9 cellular contexts compared by ENCODE assay signal in the genomic region with DNA sequence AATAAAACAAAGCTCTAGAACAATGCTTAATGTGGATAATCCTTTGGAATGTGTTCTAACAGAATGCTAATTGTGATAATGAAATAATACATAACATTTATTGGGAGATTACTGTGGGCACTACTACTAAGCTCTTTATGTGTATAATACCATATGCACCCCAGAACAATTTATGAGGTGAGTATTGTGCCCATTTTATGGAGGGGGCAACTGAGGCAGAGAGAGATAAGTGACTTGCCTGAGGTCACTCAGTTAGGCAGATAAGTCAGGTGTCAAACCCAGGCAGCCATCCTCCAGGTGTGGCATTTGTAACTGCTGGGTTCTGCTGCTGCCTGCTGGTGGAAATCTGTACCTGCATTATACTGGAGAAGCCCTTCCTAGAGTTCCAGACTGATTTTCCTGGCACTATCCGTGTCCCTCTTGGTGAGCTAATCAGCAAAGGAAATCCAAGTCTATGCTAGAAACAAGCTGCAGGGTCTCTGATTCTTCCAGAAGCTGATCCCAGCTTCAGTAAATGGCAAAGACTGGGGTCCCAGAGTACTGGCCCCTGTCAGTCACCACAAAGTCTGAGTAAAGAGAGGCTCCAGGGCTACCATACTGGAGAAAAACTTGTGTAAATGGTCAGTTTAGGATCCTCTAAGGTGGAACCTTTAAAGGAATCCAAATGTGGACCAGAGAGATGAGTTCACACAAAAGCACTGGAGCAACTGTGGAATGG. TPM values are rescaled to one million over a fixed set of nuclear protein-coding genes. Genes with fewer than 3 reads are reported as not detected.
DNase-seq lines count a peak whose midpoint lies in the region; ATAC-seq and TF ChIP-seq lines count a peak whose summit lies in the region.
"Had no signal": no experiment of that assay in that cellular context is flagged by ENCODE, and none has a peak within 500 bp of the region (broad histone marks: within the 10 kb centered on the region; RNA-seq: fewer than 3 reads in every experiment).

No MANE protein-coding gene starts in this region.

- POLR2A ChIA-PET in PC-9 (lab: Charles Lee; ENCODE audit: unreplicated experiment): no interaction called here

- peaks cover 13% of the 10 kb centered on the region; the same call in 1 of the 2 replicates for H3F3A ChIP-seq in PC-9 (ENCODE audit: insufficient read depth, low read depth)

- no peak overlapping the region for H3K27ac ChIP-seq in C4-2B
- no peak overlapping the region for H3K27ac ChIP-seq in PC-9

- H3K36me3 Mint-ChIP-seq in HFFc6 (ENCODE audit: low read depth): no peaks in the 10 kb centered on the region
- no peaks in the 10 kb centered on the region for H3K36me3 Mint-ChIP-seq in natural killer cell treated with Interleukin-12 subunit alpha and Interleukin-12 subunit beta and Interleukin-15 and Interleukin-18, amount 100 ng/mL, for 72 hours

- peaks cover 16% of the 10 kb centered on the region; the same call in 1 of the 2 replicates for H3K9me3 Mint-ChIP-seq in HFFc6
- no peaks in the 10 kb centered on the region for H3K9me3 Mint-ChIP-seq in natural killer cell treated with Interleukin-12 subunit alpha and Interleukin-12 subunit beta and Interleukin-15 and Interleukin-18, amount 100 ng/mL, for 72 hours
- H3K9me3 Mint-ChIP-seq: dendritic cell treated with granulocyte-macrophage colony-stimulating factor and Interleukin-4, amounts not matched to agents 40 ng/mL and 50 ng/mL, for 4 days had no signal

- intact Hi-C loops in PC-9 (cut with micrococcal nuclease; ENCODE audit: unreplicated experiment): loop anchor here (1.0 to 5.0 kb wide), 4 partner anchors 42 to 1300 kb away; no protein-coding TSS in a partner anchor
- intact Hi-C loops in sciatic nerve (cut with DNase I): no loop called here

- H3K27me3 ChIP-seq in PC-9 (ENCODE audit: insufficient read depth, low read depth): no peaks in the 10 kb centered on the region

- H3K27me3 Mint-ChIP-seq in HFFc6 (ENCODE audit: insufficient read depth): no peaks in the 10 kb centered on the region
- no peaks in the 10 kb centered on the region for H3K27me3 Mint-ChIP-seq in natural killer cell treated with Interleukin-12 subunit alpha and Interleukin-12 subunit beta and Interleukin-15 and Interleukin-18, amount 100 ng/mL, for 72 hours
- H3K27me3 Mint-ChIP-seq: dendritic cell treated with granulocyte-macrophage colony-stimulating factor and Interleukin-4, amounts not matched to agents 40 ng/mL and 50 ng/mL, for 4 days had no signal

- H3K4me3 ChIP-seq in PC-9 (no peak overlapping the region), foreskin fibroblast (ENCODE audit: low read depth in 1 of 2, low read length in 2 of 2) (no peak overlapping the region)

- H3K4me2 ChIP-seq in PC-9: no peak overlapping the region

- TF ChIP-seq CTCF in C4-2B (conservative IDR thresholded peaks at IDR 0.05) (peak; percentile 90), HFFc6 (IDR thresholded peaks at IDR 0.05) (peak; percentile 23; the same call in 1 of the 2 replicates), PC-9 (conservative IDR thresholded peaks at IDR 0.05) (peak; percentile 83), foreskin fibroblast (IDR thresholded peaks at IDR 0.05; ENCODE audit: low read depth, low read length) (peak; percentile 62)

- H4K20me1 ChIP-seq in PC-9 (ENCODE audit: insufficient read depth): no peaks in the 10 kb centered on the region

- CTCF ChIA-PET in PC-9 (lab: Charles Lee): interaction anchor here (0.6 to 1.9 kb wide), 6 partner anchors 42 to 1886 kb away, joined by 3 to 11 read pairs (median 4); no protein-coding TSS in a partner anchor

- no TSS peak for BruUV-seq in PC-9 (replicated peaks; lab: Mats Ljungman, UMichigan)

- H3K9me2 ChIP-seq in PC-9 (ENCODE audit: insufficient read depth): no peaks in the 10 kb centered on the region

- no peaks in the 10 kb centered on the region for H3K79me2 ChIP-seq in PC-9 (ENCODE audit: low read depth)

- no peaks in the 10 kb centered on the region for H3K4me1 Mint-ChIP-seq in HFFc6 (ENCODE audit: low read depth)
- no peaks in the 10 kb centered on the region for H3K4me1 Mint-ChIP-seq in natural killer cell treated with Interleukin-12 subunit alpha and Interleukin-12 subunit beta and Interleukin-15 and Interleukin-18, amount 100 ng/mL, for 72 hours (ENCODE audit: low read depth in 2 of 2)

- no peak overlapping the region for H2AFZ ChIP-seq in PC-9

- ATAC-seq in sciatic nerve: peak; percentile 80
- no peak for ATAC-seq in natural killer cell treated with Interleukin-12 subunit alpha and Interleukin-12 subunit beta and Interleukin-15 and Interleukin-18, amount 100 ng/mL, for 72 hours

- DNase-seq in HFFc6: no peak
- peak; percentile 47 to 55 for DNase-seq in PC-9
- DNase-seq in foreskin fibroblast: peak in 1 of 2 donors; percentile 12
- DNase-seq in sciatic nerve (ENCODE audit: low spot score): no peak
- DNase-seq in natural killer cell treated with Interleukin-12 subunit alpha and Interleukin-12 subunit beta and Interleukin-15 and Interleukin-18, amount 100 ng/mL, for 72 hours (ENCODE audit: low spot score): no peak
- no peak for DNase-seq in HCEC 1CT
- no peak for DNase-seq in central memory CD4-positive, alpha-beta T cell

- H3K27ac Mint-ChIP-seq in HFFc6: no peak overlapping the region
- H3K27ac Mint-ChIP-seq in natural killer cell treated with Interleukin-12 subunit alpha and Interleukin-12 subunit beta and Interleukin-15 and Interleukin-18, amount 100 ng/mL, for 72 hours: no peak overlapping the region
- H3K27ac Mint-ChIP-seq: dendritic cell treated with granulocyte-macrophage colony-stimulating factor and Interleukin-4, amounts not matched to agents 40 ng/mL and 50 ng/mL, for 4 days had no signal

- H3K36me3 ChIP-seq in PC-9 (ENCODE audit: low read depth): no peaks in the 10 kb centered on the region

- H3K9me3 ChIP-seq in PC-9 (ENCODE audit: insufficient read depth, low read depth): no peaks in the 10 kb centered on the region

- H3K4me1 ChIP-seq in PC-9 (replicated peaks; ENCODE audit: insufficient read depth): peaks cover 33% of the 10 kb centered on the region

- H3K4me3 Mint-ChIP-seq in HFFc6: no peak overlapping the region
- H3K4me3 Mint-ChIP-seq in natural killer cell treated with Interleukin-12 subunit alpha and Interleukin-12 subunit beta and Interleukin-15 and Interleukin-18, amount 100 ng/mL, for 72 hours: no peak overlapping the region
- H3K4me3 Mint-ChIP-seq: dendritic cell treated with granulocyte-macrophage colony-stimulating factor and Interleukin-4, amounts not matched to agents 40 ng/mL and 50 ng/mL, for 4 days had no signal

RNA-seq across cellular contexts. Expression of a gene that starts 22.6 kb away (rescaled TPM):
- total RNA-seq in HFFc6 (2021; fragmentation: NEBNext Ultra II Directional; extraction: Animal tissue kit (Norgen Biotek cat#: 25700)): not detected
- total RNA-seq in PC-9 (2021) (40.2 and 77.6 TPM in 2 replicates), sciatic nerve (6.4 TPM)
- total RNA-seq in natural killer cell treated with Interleukin-12 subunit alpha and Interleukin-12 subunit beta and Interleukin-15 and Interleukin-18, amount 100 ng/mL, for 72 hours: not detected

Comparison
In these comparisons a context has a peak if more than half of its experiments do, and no peak if none do; other contexts are left out.
1. CTCF ChIP-seq: peak in every context shown above with its lines; median percentile 90 in C4-2B; 83 in PC-9; 62 in foreskin fibroblast; 23 in HFFc6.
2. DNase-seq: peak in PC-9 (2 of 2); none in HFFc6 (single experiment), sciatic nerve (single experiment), natural killer cell treated with Interleukin-12 subunit alpha and Interleukin-12 subunit beta and Interleukin-15 and Interleukin-18, amount 100 ng/mL, for 72 hours (single experiment), HCEC 1CT (single experiment) and central memory CD4-positive, alpha-beta T cell (single experiment).